In the genomic region with DNA sequence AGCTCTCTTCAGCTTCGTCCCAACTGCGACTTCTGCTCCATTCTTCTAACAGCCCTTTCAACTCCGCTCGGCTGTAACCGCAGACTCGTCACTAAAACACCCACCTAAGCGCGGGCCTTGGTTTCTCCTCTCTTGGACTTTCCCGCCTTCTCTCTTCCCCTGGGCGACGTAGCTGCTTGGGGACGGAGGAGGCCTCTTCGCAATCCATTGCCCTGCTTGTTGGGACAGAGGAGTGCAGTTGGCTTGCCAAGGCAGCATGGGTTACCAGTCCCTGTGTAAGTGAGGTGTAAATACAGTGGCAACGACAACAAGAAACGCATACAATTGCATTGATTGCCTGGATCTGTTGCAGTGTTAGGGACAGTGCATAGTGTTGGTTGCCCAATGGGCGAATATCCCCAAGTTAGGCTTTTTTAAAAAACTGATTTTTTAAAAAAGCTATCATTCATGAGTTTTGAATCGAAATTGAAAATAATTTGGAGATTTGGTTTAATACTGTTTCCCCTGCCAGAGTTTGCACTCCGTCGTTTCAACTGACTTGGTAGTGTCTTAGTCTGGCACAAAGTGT, we compare ENCODE assay signal across 8 cellular contexts. TPM values are rescaled to one million over a fixed set of nuclear protein-coding genes. Genes with fewer than 3 reads are reported as not detected.
DNase-seq lines count a peak whose midpoint lies in the region; ATAC-seq, FAIRE-seq and TF ChIP-seq lines count a peak whose summit lies in the region.

No MANE protein-coding gene starts in this region.

- POLR2A ChIA-PET in HEK293T (lab: Yijun Ruan, JAX), result interaction anchor here (0.6 to 1.4 kb wide), 7 partner anchors 8 to 122 kb away, joined by 3 to 6 read pairs (median 3); a partner anchor contains a TSS

- CTCF ChIA-PET in HEK293T (lab: Yijun Ruan, JAX), result interaction anchor here (0.7 kb wide), 1 partner anchor 72 kb away, joined by 4 read pairs; no protein-coding TSS in a partner anchor

- peaks cover 22 to 23% of the 10 kb centered on the region in 2 donors for H3K36me3 Mint-ChIP-seq in activated T-cell treated with anti-CD3 and anti-CD28 coated beads, Interleukin-2, amount 50 U/mL, for 72 hours (ENCODE audit: insufficient read depth in 2 of 2)

- peaks cover 54% of the 10 kb centered on the region for H3K4me1 Mint-ChIP-seq in activated T-cell treated with anti-CD3 and anti-CD28 coated beads, Interleukin-2, amount 50 U/mL, for 72 hours (ENCODE audit: low read depth)

- H3K4me3 ChIP-seq in GM08714 (ENCODE audit: low read length), result peak overlapping the region; percentile 89; the same call in 1 of the 2 replicates
- H3K4me3 ChIP-seq in cardiac muscle cell, result peak overlapping the region; percentile 47
- peak overlapping the region; percentile 82 to 92 for H3K4me3 ChIP-seq in small intestine (ENCODE audit: low read depth in 1 of 2, low read length in 2 of 2)

- no peaks in the 10 kb centered on the region for H3K9me3 ChIP-seq in cardiac muscle cell (ENCODE audit: low read depth)
- H3K9me3 ChIP-seq in small intestine (ENCODE audit: control insufficient read depth, low read depth), result no peaks in the 10 kb centered on the region

- H3K27me3 ChIP-seq in cardiac muscle cell (no peaks in the 10 kb centered on the region), small intestine (ENCODE audit: control insufficient read depth in 2 of 2, insufficient read depth in 2 of 2, low read length in 2 of 2) (no peaks in the 10 kb centered on the region)

- peak overlapping the region; percentile 99 for H3K27ac Mint-ChIP-seq in activated T-cell treated with anti-CD3 and anti-CD28 coated beads, Interleukin-2, amount 50 U/mL, for 72 hours

- H3K36me3 ChIP-seq in cardiac muscle cell (peaks cover 3% of the 10 kb centered on the region), small intestine (ENCODE audit: control insufficient read depth in 2 of 2, insufficient read depth in 2 of 2, low read length in 2 of 2) (no peaks in the 10 kb centered on the region)

- H3K4me3 Mint-ChIP-seq in activated T-cell treated with anti-CD3 and anti-CD28 coated beads, Interleukin-2, amount 50 U/mL, for 72 hours, result peak overlapping the region; percentile 95 to 99

- H3K27ac ChIP-seq in cardiac muscle cell (peak overlapping the region; percentile 94), small intestine (ENCODE audit: low read depth in 1 of 2, low read length in 1 of 2) (peak overlapping the region; percentile 50 to 100)

- peaks cover 10% of the 10 kb centered on the region for H3K4me1 ChIP-seq in cardiac muscle cell (ENCODE audit: low read depth)
- H3K4me1 ChIP-seq in small intestine (ENCODE audit: control insufficient read depth in 2 of 2, insufficient read depth in 1 of 2, low read depth in 1 of 2, low read length in 1 of 2), result no peaks in the 10 kb centered on the region

- no peak for TF ChIP-seq CTCF in cardiac muscle cell (IDR thresholded peaks at IDR 0.05; ENCODE audit: low read depth, low read length)

- no peak for FAIRE-seq in small intestine (lab: Jason Lieb, UNC)

- peak; percentile 75 to 76 for ATAC-seq in activated T-cell treated with anti-CD3 and anti-CD28 coated beads, Interleukin-2, amount 50 U/mL, for 72 hours (replicated peaks in 1 of 2)

- H3K9me3 Mint-ChIP-seq in activated T-cell treated with anti-CD3 and anti-CD28 coated beads, Interleukin-2, amount 50 U/mL, for 72 hours, result peaks cover 0 to 2% of the 10 kb centered on the region in 2 donors

- H3K27me3 Mint-ChIP-seq in activated T-cell treated with anti-CD3 and anti-CD28 coated beads, Interleukin-2, amount 50 U/mL, for 72 hours (ENCODE audit: low read depth), result no peaks in the 10 kb centered on the region

- no peak for DNase-seq in HEK293T (ENCODE audit: extremely low spot score)
- DNase-seq in NCI-H2029 (lab: John Stamatoyannopoulos, UW), result peak; percentile 85
- DNase-seq in activated T-cell treated with anti-CD3 and anti-CD28 coated beads, Interleukin-2, amount 50 U/mL, for 72 hours, result peak; percentile 79 to 83
- DNase-seq in cardiac muscle cell (ENCODE audit: low read depth in 1 of 2, low spot score in 1 of 2), result no peak
- no peak for DNase-seq in small intestine
- no peak for DNase-seq in glomerular visceral epithelial cell (ENCODE audit: extremely low spot score)
- no peak for DNase-seq in SW480 (ENCODE audit: low spot score)

- WGBS in small intestine, 3 donors, result 20 to 24% (median 23%) methylated on average over 19 of the region's 19 CpGs

TF ChIP-seq in HEK293T, 16 proteins besides CTCF, POLR2A, EP300 and RAD21:
- TF ChIP-seq FOXA1 (IDR thresholded peaks at IDR 0.05), result no peak
- peak; percentile 97 for TF ChIP-seq L3MBTL2 (conservative IDR thresholded peaks at IDR 0.05)

RNA-seq across cellular contexts. Expression of a gene that starts 0.5 kb away (rescaled TPM):
- total RNA-seq in activated T-cell treated with anti-CD3 and anti-CD28 coated beads, Interleukin-2, amount 50 U/mL, for 72 hours, result 100 to 1,000 TPM; 224 to 264 TPM
- total RNA-seq in cardiac muscle cell, result 136 and 138 TPM in 2 replicates
- polyA plus RNA-seq in cardiac muscle cell, result 182 and 216 TPM in 2 replicates
- 10 to 100 TPM; 27.8 to 38.3 (median 28.0) TPM for polyA plus RNA-seq in small intestine

Comparison
In these comparisons a context has a peak if more than half of its experiments do, and no peak if none do; other contexts are left out.
1. DNase-seq: peak in NCI-H2029 (single experiment) and activated T-cell treated with anti-CD3 and anti-CD28 coated beads, Interleukin-2, amount 50 U/mL, for 72 hours (2 of 2); none in HEK293T (single experiment), cardiac muscle cell (0 of 2), small intestine (single experiment), glomerular visceral epithelial cell (single experiment) and SW480 (single experiment).
2. Peak in every context shown above with its lines, with median percentiles within 50 percentile points of each other: H3K4me3 ChIP-seq.